Comparison of ENCODE assay signal across 8 cellular contexts in genomic region chr2:200703132-200703925, GRCh38.
DNase-seq lines count a peak whose midpoint lies in the region; ATAC-seq and TF ChIP-seq lines count a peak whose summit lies in the region.

No MANE protein-coding gene starts in this region.

- H3K27me3 ChIP-seq in cardiac muscle cell (no peaks in the 10 kb centered on the region), MM.1S (replicated peaks; ENCODE audit: insufficient read depth, low read length) (no peaks in the 10 kb centered on the region)

- H3K9me3 Mint-ChIP-seq in effector memory CD8-positive, alpha-beta T cell = no peaks in the 10 kb centered on the region

- peaks cover 0 to 4% of the 10 kb centered on the region in 2 donors for H3K27me3 Mint-ChIP-seq in effector memory CD8-positive, alpha-beta T cell

- no peaks in the 10 kb centered on the region for H4K20me1 ChIP-seq in MM.1S (ENCODE audit: insufficient read depth, low read length)

- H3K9me3 ChIP-seq in cardiac muscle cell (ENCODE audit: low read depth) (no peaks in the 10 kb centered on the region), MM.1S (replicated peaks; ENCODE audit: insufficient read depth, low read length) (no peaks in the 10 kb centered on the region)

- H3F3A ChIP-seq in MM.1S (ENCODE audit: insufficient read depth, low read length) = 0 out of 2 replicates have a peak, but pooled peaks cover 4% of the 10 kb centered on the region

- H3K9ac ChIP-seq in MM.1S (ENCODE audit: low read length) = peak overlapping the region; percentile 2; the same call in 1 of the 2 replicates

- peak; percentile 30 to 88 for DNase-seq in cardiac muscle cell (ENCODE audit: low read depth in 1 of 2, low spot score in 1 of 2)
- DNase-seq in cardiac septum (ENCODE audit: low spot score) = no peak
- peak; percentile 78 for DNase-seq in MM.1S
- DNase-seq in SKM-1 treated with dmso at 0.1 percent for 144 hours (lab: John Stamatoyannopoulos, UW; ENCODE audit: unreplicated experiment) = peak; percentile 37
- DNase-seq in effector memory CD8-positive, alpha-beta T cell = no peak
- DNase-seq in myocyte (ENCODE audit: low read depth) = peak; percentile 79
- DNase-seq in HuH-7 (ENCODE audit: low spot score) = no peak
- no peak for DNase-seq in posterior vena cava (ENCODE audit: low spot score)

- H3K4me3 ChIP-seq in cardiac muscle cell (no peak overlapping the region), MM.1S (ENCODE audit: low read length) (peak overlapping the region; percentile 9)

- peak overlapping the region; percentile 60 for H2AFZ ChIP-seq in MM.1S (ENCODE audit: low read length)

- peak overlapping the region in 1 of 2 donors; percentile 12 for H3K27ac Mint-ChIP-seq in effector memory CD8-positive, alpha-beta T cell

- H3K4me3 Mint-ChIP-seq in effector memory CD8-positive, alpha-beta T cell = no peak overlapping the region

- no peaks in the 10 kb centered on the region for H3K4me1 ChIP-seq in cardiac muscle cell (ENCODE audit: low read depth)
- peaks cover 12% of the 10 kb centered on the region for H3K4me1 ChIP-seq in MM.1S (ENCODE audit: low read length)

- no peaks in the 10 kb centered on the region for H3K36me3 Mint-ChIP-seq in effector memory CD8-positive, alpha-beta T cell (ENCODE audit: insufficient read depth)

- no peak overlapping the region for H3K27ac ChIP-seq in cardiac muscle cell
- H3K27ac ChIP-seq in MM.1S (ENCODE audit: low read length) = peak overlapping the region; percentile 2; the same call in 1 of the 2 replicates

- H3K4me1 Mint-ChIP-seq in effector memory CD8-positive, alpha-beta T cell (ENCODE audit: low read depth in 2 of 2) = peaks cover 3 to 7% of the 10 kb centered on the region in 2 donors

- TF ChIP-seq CTCF in cardiac muscle cell (IDR thresholded peaks at IDR 0.05; ENCODE audit: low read depth, low read length) (peak; percentile 61), MM.1S (IDR thresholded peaks at IDR 0.05; ENCODE audit: low read length) (peak; percentile 47)

- no peaks in the 10 kb centered on the region for H3K36me3 ChIP-seq in cardiac muscle cell
- H3K36me3 ChIP-seq in MM.1S (replicated peaks; ENCODE audit: insufficient read depth, low read length) = no peaks in the 10 kb centered on the region

- no peaks in the 10 kb centered on the region for H3K79me2 ChIP-seq in MM.1S (ENCODE audit: low read length)

- no peaks in the 10 kb centered on the region for H3K9me2 ChIP-seq in MM.1S (replicated peaks; ENCODE audit: insufficient read depth, low read length)

- H3K4me2 ChIP-seq in MM.1S (ENCODE audit: low read depth, low read length) = peak overlapping the region; percentile 71

- ATAC-seq in effector memory CD8-positive, alpha-beta T cell (replicated peaks) = peak; percentile 12

- intact Hi-C loops in cardiac septum (cut with DNase I) = loop anchor here (5.0 kb wide), 1 partner anchor 126 kb away; no protein-coding TSS in a partner anchor
- intact Hi-C loops in posterior vena cava (cut with DNase I) = loop anchor here (5.0 kb wide), 2 partner anchors 121 to 126 kb away; no protein-coding TSS in a partner anchor

Comparison
In these comparisons a context has a peak if more than half of its experiments do, and no peak if none do; other contexts are left out.
1. DNase-seq: peak in cardiac muscle cell (2 of 2), MM.1S (single experiment), SKM-1 treated with dmso at 0.1 percent for 144 hours (single experiment) and myocyte (single experiment); none in cardiac septum (single experiment), effector memory CD8-positive, alpha-beta T cell (0 of 3), HuH-7 (single experiment) and posterior vena cava (single experiment).